ENCODE assay signal across 31 cellular contexts in the genomic region with DNA sequence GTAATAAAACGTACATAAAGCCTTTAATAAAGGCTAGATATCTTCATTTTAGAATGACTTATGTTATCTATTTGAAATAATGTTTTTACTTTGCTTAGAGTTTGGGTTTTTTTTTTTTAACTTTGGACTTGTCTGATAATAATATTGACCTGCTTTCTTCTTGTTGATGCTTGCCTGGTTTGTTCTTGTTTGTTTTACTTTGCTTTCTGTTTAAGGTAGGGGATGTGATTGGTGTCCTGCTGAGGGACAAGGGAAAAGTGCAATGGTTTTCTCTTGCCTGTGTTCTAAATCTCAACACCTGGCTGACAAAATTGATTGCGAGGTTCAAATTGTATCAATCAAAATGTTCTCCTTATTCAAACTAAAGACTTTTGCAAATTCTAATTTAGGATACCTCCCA. TPM values are rescaled to one million over a fixed set of nuclear protein-coding genes. Genes with fewer than 3 reads are reported as not detected.
"Had no signal": no experiment of that assay in that cellular context is flagged by ENCODE, and none has a peak within 500 bp of the region (broad histone marks: within the 10 kb centered on the region; RNA-seq: fewer than 3 reads in every experiment).

No MANE protein-coding gene starts in this region.

- ATAC-seq: naive thymus-derived CD8-positive, alpha-beta T cell; natural killer cell treated with Interleukin-12 subunit alpha and Interleukin-12 subunit beta and Interleukin-15 and Interleukin-18, amount 100 ng/mL, for 72 hours; psoas muscle; right cardiac atrium; sciatic nerve; stimulated activated memory B cell treated with anti-CD40 and anti-IgM and Interleukin-4, amounts not matched to agents 10 μg/mL and 1 μg/mL and 100 μg/mL, for 72 hours; stimulated activated naive CD8-positive, alpha-beta T cell treated with anti-CD3 and anti-CD28 coated beads, Interleukin-15, amount 100 ng/mL, for 72 hours; stimulated activated naive CD8-positive, alpha-beta T cell treated with anti-CD3 and anti-CD28 coated beads, Interleukin-15, Interleukin-2, amounts not matched to agents 100 U/mL and 50 U/mL, for 24 hours; upper lobe of right lung had no signal

- H3K9ac ChIP-seq: parathyroid adenoma had no signal

- H3K36me3 Mint-ChIP-seq: naive B cell; natural killer cell treated with Interleukin-12 subunit alpha and Interleukin-12 subunit beta and Interleukin-15 and Interleukin-18, amount 100 ng/mL, for 72 hours; stimulated activated memory B cell treated with anti-CD40 and anti-IgM and Interleukin-4, amounts not matched to agents 10 μg/mL and 1 μg/mL and 100 μg/mL, for 72 hours had no signal

- H3K9me3 Mint-ChIP-seq: naive B cell; naive thymus-derived CD8-positive, alpha-beta T cell; natural killer cell treated with Interleukin-12 subunit alpha and Interleukin-12 subunit beta and Interleukin-15 and Interleukin-18, amount 100 ng/mL, for 72 hours; stimulated activated memory B cell treated with anti-CD40 and anti-IgM and Interleukin-4, amounts not matched to agents 10 μg/mL and 1 μg/mL and 100 μg/mL, for 72 hours; stimulated activated naive CD8-positive, alpha-beta T cell treated with anti-CD3 and anti-CD28 coated beads, Interleukin-15, amount 100 ng/mL, for 72 hours; type B pancreatic cell had no signal

- H3K27me3 ChIP-seq: ovary, spleen, testis, uterus had no signal

- H3K27ac Mint-ChIP-seq: naive B cell; naive thymus-derived CD8-positive, alpha-beta T cell; natural killer cell treated with Interleukin-12 subunit alpha and Interleukin-12 subunit beta and Interleukin-15 and Interleukin-18, amount 100 ng/mL, for 72 hours; progenitor cell of endocrine pancreas; stimulated activated memory B cell treated with anti-CD40 and anti-IgM and Interleukin-4, amounts not matched to agents 10 μg/mL and 1 μg/mL and 100 μg/mL, for 72 hours; stimulated activated naive CD8-positive, alpha-beta T cell treated with anti-CD3 and anti-CD28 coated beads, Interleukin-15, amount 100 ng/mL, for 72 hours; type B pancreatic cell had no signal

- H3K36me3 ChIP-seq: ovary, suprapubic skin, tibial artery, transverse colon, upper lobe of right lung, uterus had no signal

- H3K9me3 ChIP-seq: ovary, psoas muscle, spleen, suprapubic skin, testis, tibial artery, transverse colon, upper lobe of right lung, uterus had no signal

- H3K27ac ChIP-seq: ovary, parathyroid adenoma, psoas muscle, skin epidermis, spleen, suprapubic skin, testis, tibial artery, transverse colon, upper lobe of right lung, uterus had no signal

- H3K4me3 Mint-ChIP-seq: natural killer cell treated with Interleukin-12 subunit alpha and Interleukin-12 subunit beta and Interleukin-15 and Interleukin-18, amount 100 ng/mL, for 72 hours; stimulated activated memory B cell treated with anti-CD40 and anti-IgM and Interleukin-4, amounts not matched to agents 10 μg/mL and 1 μg/mL and 100 μg/mL, for 72 hours; stimulated activated naive CD8-positive, alpha-beta T cell treated with anti-CD3 and anti-CD28 coated beads, Interleukin-15, amount 100 ng/mL, for 72 hours; type B pancreatic cell had no signal

- DNase-seq: naive B cell; naive thymus-derived CD8-positive, alpha-beta T cell; occipital lobe; ovary; posterior cingulate gyrus; psoas muscle; right cardiac atrium; spleen; stimulated activated CD4-positive, alpha-beta T cell treated with anti-CD3 and anti-CD28 coated beads, Interleukin-12 subunit alpha, Interleukin-12 subunit beta, amount 100 ng/mL, for 4 hours; stimulated activated CD4-positive, alpha-beta T cell treated with anti-CD3 and anti-CD28 coated beads, Interleukin-1b, Interleukin-23, amount 100 ng/mL, for 48 hours; stimulated activated CD4-positive, alpha-beta T cell treated with anti-CD3 and anti-CD28 coated beads, Interleukin-4, amount 100 ng/mL, for 1 hour; stimulated activated CD4-positive, alpha-beta T cell treated with anti-CD3 and anti-CD28 coated beads, Interleukin-4, amount 100 ng/mL, for 4 hours; stimulated activated CD8-positive, alpha-beta memory T cell treated with anti-CD3 and anti-CD28 coated beads, Interleukin-4, amount 100 ng/mL, for 48 hours; stimulated activated naive CD4-positive, alpha-beta T cell; stimulated activated naive CD8-positive, alpha-beta T cell treated with anti-CD3 and anti-CD28 coated beads, Interleukin-15, amount 100 ng/mL, for 72 hours; stimulated activated naive CD8-positive, alpha-beta T cell treated with anti-CD3 and anti-CD28 coated beads, Interleukin-15, Interleukin-2, amounts not matched to agents 100 U/mL and 50 U/mL, for 24 hours; substantia nigra; testis; tibial artery; transverse colon; upper lobe of right lung; uterus had no signal

- H3K4me1 ChIP-seq: parathyroid adenoma, uterus had no signal

- H3K27me3 Mint-ChIP-seq: progenitor cell of endocrine pancreas; stimulated activated memory B cell treated with anti-CD40 and anti-IgM and Interleukin-4, amounts not matched to agents 10 μg/mL and 1 μg/mL and 100 μg/mL, for 72 hours had no signal

- H3K4me3 ChIP-seq: ovary, psoas muscle, skin epidermis, smooth muscle cell, spleen, suprapubic skin, testis, tibial artery, transverse colon, upper lobe of right lung, uterus had no signal

RNA-seq across cellular contexts. Expression of a gene that starts 10.5 kb away (rescaled TPM):
- total RNA-seq: natural killer cell treated with Interleukin-12 subunit alpha and Interleukin-12 subunit beta and Interleukin-15 and Interleukin-18, amount 100 ng/mL, for 72 hours; progenitor cell of endocrine pancreas had no signal
- polyA plus RNA-seq: naive thymus-derived CD8-positive, alpha-beta T cell had no signal
